Comparison of ENCODE assay signal across 1 cellular context in genomic region chr3:129943020-129943419, GRCh38.
TF ChIP-seq lines count a peak whose summit lies in the region.

No MANE protein-coding gene starts in this region.

TF ChIP-seq in H1, 55 proteins besides CTCF, POLR2A, EP300 and RAD21 (continued from another document):
- no peak for TF ChIP-seq USF2 (IDR thresholded peaks at IDR 0.05; ENCODE audit: low read length)
